ENCODE assay signal across 1 cellular context in the genomic region with DNA sequence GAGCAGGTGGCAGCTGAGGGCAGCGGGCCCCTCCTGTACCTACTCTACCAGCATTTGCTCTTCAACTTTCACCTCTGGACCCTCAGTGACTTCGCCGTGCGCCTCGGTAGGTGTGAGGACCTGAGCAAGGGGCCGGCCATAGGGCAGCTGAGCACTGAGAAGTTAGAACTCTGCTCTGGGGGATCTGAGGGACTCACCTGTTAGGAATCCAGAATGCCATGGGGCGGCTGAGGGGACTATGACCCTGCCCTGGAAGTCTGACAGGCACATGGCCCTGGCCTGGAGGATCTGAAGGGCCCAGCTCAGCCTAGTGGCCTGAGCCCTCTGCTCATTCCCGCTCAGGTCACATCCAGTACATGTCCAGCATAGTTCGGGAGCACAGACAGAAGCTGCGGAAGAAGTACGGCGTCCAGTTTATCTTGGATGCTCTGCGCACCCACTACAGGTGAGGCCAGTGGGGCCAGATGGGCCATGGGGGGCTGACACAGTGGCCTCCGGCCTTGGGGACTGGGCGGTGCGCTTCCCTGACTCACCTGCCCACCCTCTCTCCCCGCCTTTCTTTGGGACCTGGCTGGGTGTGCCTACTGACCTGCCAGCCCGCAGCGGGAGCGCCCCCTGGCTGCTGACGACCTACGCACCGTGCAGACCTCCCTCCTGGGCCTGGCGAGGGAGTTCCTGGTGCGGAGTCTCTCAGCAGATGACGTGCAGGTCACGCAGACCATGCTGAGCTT.
A peak's percentile ranks its signal among the peaks of the same experiment; 100 is the strongest.
TF ChIP-seq lines count a peak whose summit lies in the region.

No MANE protein-coding gene starts in this region.

TF ChIP-seq in HepG2, 621 proteins besides CTCF, POLR2A, EP300 and RAD21 (continues in another document):
- no peak for TF ChIP-seq GLI4 (CRISPR knock-in tag; IDR thresholded peaks at IDR 0.05; ENCODE audit: borderline replicate concordance)
- no peak for TF ChIP-seq ZNF746 (CRISPR knock-in tag; IDR thresholded peaks at IDR 0.05)
- no peak for TF ChIP-seq ZNF557 (CRISPR knock-in tag; IDR thresholded peaks at IDR 0.05)
- TF ChIP-seq ZNF121 (CRISPR knock-in tag; IDR thresholded peaks at IDR 0.05), result 0 out of 2 replicates have a peak, but pooled peaks have one; percentile 19
- TF ChIP-seq CC2D1A (CRISPR knock-in tag; IDR thresholded peaks at IDR 0.05), result no peak
- TF ChIP-seq, protein P1, sequence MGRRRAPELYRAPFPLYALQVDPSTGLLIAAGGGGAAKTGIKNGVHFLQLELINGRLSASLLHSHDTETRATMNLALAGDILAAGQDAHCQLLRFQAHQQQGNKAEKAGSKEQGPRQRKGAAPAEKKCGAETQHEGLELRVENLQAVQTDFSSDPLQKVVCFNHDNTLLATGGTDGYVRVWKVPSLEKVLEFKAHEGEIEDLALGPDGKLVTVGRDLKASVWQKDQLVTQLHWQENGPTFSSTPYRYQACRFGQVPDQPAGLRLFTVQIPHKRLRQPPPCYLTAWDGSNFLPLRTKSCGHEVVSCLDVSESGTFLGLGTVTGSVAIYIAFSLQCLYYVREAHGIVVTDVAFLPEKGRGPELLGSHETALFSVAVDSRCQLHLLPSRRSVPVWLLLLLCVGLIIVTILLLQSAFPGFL (CRISPR knock-in tag; IDR thresholded peaks at IDR 0.05), result no peak
- peak; percentile 35; the same call in 1 of the 2 replicates for TF ChIP-seq ZKSCAN8 (CRISPR knock-in tag; IDR thresholded peaks at IDR 0.05; ENCODE audit: borderline replicate concordance)
- no peak for TF ChIP-seq SNRNP70 (IDR thresholded peaks at IDR 0.05; ENCODE audit: low read depth, low read length)
- peak; percentile 67; the same call in 1 of the 2 replicates for TF ChIP-seq ZNF580 (CRISPR knock-in tag; IDR thresholded peaks at IDR 0.05; ENCODE audit: borderline replicate concordance, low read depth)
- no peak for TF ChIP-seq ZNF570 (CRISPR knock-in tag; IDR thresholded peaks at IDR 0.05; ENCODE audit: borderline replicate concordance)
- TF ChIP-seq, protein P2, sequence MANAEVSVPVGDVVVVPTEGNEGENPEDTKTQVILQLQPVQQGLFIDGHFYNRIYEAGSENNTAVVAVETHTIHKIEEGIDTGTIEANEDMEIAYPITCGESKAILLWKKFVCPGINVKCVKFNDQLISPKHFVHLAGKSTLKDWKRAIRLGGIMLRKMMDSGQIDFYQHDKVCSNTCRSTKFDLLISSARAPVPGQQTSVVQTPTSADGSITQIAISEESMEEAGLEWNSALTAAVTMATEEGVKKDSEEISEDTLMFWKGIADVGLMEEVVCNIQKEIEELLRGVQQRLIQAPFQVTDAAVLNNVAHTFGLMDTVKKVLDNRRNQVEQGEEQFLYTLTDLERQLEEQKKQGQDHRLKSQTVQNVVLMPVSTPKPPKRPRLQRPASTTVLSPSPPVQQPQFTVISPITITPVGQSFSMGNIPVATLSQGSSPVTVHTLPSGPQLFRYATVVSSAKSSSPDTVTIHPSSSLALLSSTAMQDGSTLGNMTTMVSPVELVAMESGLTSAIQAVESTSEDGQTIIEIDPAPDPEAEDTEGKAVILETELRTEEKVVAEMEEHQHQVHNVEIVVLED (CRISPR knock-in tag; IDR thresholded peaks at IDR 0.05; ENCODE audit: borderline replicate concordance), result 0 out of 2 replicates have a peak, but pooled peaks have one; percentile 23
- TF ChIP-seq HHEX (CRISPR knock-in tag; IDR thresholded peaks at IDR 0.05), result no peak
- peak; percentile 32; the same call in 1 of the 2 replicates for TF ChIP-seq ZNF12 (CRISPR knock-in tag; IDR thresholded peaks at IDR 0.05)
- no peak for TF ChIP-seq KLF11 (CRISPR knock-in tag; IDR thresholded peaks at IDR 0.05)
- TF ChIP-seq, protein P3, sequence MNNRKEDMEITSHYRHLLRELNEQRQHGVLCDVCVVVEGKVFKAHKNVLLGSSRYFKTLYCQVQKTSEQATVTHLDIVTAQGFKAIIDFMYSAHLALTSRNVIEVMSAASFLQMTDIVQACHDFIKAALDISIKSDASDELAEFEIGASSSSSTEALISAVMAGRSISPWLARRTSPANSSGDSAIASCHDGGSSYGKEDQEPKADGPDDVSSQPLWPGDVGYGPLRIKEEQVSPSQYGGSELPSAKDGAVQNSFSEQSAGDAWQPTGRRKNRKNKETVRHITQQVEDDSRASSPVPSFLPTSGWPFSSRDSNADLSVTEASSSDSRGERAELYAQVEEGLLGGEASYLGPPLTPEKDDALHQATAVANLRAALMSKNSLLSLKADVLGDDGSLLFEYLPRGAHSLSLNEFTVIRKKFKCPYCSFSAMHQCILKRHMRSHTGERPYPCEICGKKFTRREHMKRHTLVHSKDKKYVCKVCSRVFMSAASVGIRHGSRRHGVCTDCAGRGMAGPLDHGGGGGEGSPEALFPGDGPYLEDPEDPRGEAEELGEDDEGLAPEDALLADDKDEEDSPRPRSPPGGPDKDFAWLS (CRISPR knock-in tag; IDR thresholded peaks at IDR 0.05; ENCODE audit: borderline replicate concordance), result no peak
- TF ChIP-seq, protein P4, sequence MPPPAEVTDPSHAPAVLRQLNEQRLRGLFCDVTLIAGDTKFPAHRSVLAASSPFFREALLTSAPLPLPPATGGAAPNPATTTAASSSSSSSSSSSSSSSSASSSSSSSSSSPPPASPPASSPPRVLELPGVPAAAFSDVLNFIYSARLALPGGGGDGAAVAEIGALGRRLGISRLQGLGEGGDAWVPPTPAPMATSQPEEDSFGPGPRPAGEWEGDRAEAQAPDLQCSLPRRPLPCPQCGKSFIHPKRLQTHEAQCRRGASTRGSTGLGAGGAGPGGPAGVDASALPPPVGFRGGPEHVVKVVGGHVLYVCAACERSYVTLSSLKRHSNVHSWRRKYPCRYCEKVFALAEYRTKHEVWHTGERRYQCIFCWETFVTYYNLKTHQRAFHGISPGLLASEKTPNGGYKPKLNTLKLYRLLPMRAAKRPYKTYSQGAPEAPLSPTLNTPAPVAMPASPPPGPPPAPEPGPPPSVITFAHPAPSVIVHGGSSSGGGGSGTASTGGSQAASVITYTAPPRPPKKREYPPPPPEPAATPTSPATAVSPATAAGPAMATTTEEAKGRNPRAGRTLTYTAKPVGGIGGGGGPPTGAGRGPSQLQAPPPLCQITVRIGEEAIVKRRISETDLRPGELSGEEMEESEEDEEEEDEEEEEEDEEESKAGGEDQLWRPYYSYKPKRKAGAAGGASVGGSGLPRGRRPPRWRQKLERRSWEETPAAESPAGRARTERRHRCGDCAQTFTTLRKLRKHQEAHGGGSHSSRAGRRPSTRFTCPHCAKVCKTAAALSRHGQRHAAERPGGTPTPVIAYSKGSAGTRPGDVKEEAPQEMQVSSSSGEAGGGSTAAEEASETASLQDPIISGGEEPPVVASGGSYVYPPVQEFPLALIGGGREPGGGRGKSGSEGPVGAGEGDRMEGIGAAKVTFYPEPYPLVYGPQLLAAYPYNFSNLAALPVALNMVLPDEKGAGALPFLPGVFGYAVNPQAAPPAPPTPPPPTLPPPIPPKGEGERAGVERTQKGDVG (CRISPR knock-in tag; IDR thresholded peaks at IDR 0.05; ENCODE audit: borderline replicate concordance), result peak; percentile 84
- TF ChIP-seq ZNF354B (CRISPR knock-in tag; IDR thresholded peaks at IDR 0.05), result peak; percentile 22; the same call in 1 of the 2 replicates
- peak; percentile 33; the same call in 1 of the 2 replicates for TF ChIP-seq ZNF333 (CRISPR knock-in tag; IDR thresholded peaks at IDR 0.05; ENCODE audit: borderline replicate concordance)
- no peak for TF ChIP-seq MNT (IDR thresholded peaks at IDR 0.05)
- no peak for TF ChIP-seq ZNF713 (CRISPR knock-in tag; IDR thresholded peaks at IDR 0.05)
- TF ChIP-seq, protein P5, sequence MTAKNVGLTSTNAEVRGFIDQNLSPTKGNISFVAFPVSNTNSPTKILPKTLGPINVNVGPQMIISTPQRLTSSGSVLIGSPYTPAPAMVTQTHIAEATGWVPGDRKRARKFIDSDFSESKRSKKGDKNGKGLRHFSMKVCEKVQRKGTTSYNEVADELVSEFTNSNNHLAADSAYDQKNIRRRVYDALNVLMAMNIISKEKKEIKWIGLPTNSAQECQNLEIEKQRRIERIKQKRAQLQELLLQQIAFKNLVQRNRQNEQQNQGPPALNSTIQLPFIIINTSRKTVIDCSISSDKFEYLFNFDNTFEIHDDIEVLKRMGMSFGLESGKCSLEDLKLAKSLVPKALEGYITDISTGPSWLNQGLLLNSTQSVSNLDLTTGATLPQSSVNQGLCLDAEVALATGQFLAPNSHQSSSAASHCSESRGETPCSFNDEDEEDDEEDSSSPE (CRISPR knock-in tag; IDR thresholded peaks at IDR 0.05), result 0 out of 2 replicates have a peak, but pooled peaks have one; percentile 43
- 0 out of 2 replicates have a peak, but pooled peaks have one; percentile 57 for TF ChIP-seq ARHGAP35 (CRISPR knock-in tag; IDR thresholded peaks at IDR 0.05; ENCODE audit: borderline replicate concordance)
- no peak for TF ChIP-seq MYNN (CRISPR knock-in tag; IDR thresholded peaks at IDR 0.05; ENCODE audit: low read depth)
- no peak for TF ChIP-seq TOE1 (CRISPR knock-in tag; IDR thresholded peaks at IDR 0.05)
- no peak; the same call in 1 of the 2 replicates for TF ChIP-seq TBX2 (CRISPR knock-in tag; IDR thresholded peaks at IDR 0.05; ENCODE audit: borderline replicate concordance)
- TF ChIP-seq CCAR2 (optimal IDR thresholded peaks at IDR 0.05; ENCODE audit: low read depth, low read length), result no peak
- no peak for TF ChIP-seq ZBTB14 (CRISPR knock-in tag; IDR thresholded peaks at IDR 0.05)
- TF ChIP-seq, protein P6, sequence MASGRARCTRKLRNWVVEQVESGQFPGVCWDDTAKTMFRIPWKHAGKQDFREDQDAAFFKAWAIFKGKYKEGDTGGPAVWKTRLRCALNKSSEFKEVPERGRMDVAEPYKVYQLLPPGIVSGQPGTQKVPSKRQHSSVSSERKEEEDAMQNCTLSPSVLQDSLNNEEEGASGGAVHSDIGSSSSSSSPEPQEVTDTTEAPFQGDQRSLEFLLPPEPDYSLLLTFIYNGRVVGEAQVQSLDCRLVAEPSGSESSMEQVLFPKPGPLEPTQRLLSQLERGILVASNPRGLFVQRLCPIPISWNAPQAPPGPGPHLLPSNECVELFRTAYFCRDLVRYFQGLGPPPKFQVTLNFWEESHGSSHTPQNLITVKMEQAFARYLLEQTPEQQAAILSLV (CRISPR knock-in tag; IDR thresholded peaks at IDR 0.05; ENCODE audit: borderline replicate concordance), result 0 out of 2 replicates have a peak, but pooled peaks have one; percentile 53
- TF ChIP-seq ZNF292 (CRISPR knock-in tag; IDR thresholded peaks at IDR 0.05; ENCODE audit: borderline replicate concordance, low read depth), result no peak
- no peak for TF ChIP-seq HNRNPH1 (optimal IDR thresholded peaks at IDR 0.05; ENCODE audit: low read depth, low read length)
- TF ChIP-seq TCF7 (IDR thresholded peaks at IDR 0.05; ENCODE audit: low read depth), result no peak
- TF ChIP-seq, protein P7, sequence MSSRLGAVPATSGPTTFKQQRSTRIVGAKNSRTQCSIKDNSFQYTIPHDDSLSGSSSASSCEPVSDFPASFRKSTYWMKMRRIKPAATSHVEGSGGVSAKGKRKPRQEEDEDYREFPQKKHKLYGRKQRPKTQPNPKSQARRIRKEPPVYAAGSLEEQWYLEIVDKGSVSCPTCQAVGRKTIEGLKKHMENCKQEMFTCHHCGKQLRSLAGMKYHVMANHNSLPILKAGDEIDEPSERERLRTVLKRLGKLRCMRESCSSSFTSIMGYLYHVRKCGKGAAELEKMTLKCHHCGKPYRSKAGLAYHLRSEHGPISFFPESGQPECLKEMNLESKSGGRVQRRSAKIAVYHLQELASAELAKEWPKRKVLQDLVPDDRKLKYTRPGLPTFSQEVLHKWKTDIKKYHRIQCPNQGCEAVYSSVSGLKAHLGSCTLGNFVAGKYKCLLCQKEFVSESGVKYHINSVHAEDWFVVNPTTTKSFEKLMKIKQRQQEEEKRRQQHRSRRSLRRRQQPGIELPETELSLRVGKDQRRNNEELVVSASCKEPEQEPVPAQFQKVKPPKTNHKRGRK (CRISPR knock-in tag; IDR thresholded peaks at IDR 0.05), result no peak
- TF ChIP-seq MEIS2 (CRISPR knock-in tag; IDR thresholded peaks at IDR 0.05), result peak; percentile 53; the same call in 1 of the 2 replicates
- TF ChIP-seq, protein P8, sequence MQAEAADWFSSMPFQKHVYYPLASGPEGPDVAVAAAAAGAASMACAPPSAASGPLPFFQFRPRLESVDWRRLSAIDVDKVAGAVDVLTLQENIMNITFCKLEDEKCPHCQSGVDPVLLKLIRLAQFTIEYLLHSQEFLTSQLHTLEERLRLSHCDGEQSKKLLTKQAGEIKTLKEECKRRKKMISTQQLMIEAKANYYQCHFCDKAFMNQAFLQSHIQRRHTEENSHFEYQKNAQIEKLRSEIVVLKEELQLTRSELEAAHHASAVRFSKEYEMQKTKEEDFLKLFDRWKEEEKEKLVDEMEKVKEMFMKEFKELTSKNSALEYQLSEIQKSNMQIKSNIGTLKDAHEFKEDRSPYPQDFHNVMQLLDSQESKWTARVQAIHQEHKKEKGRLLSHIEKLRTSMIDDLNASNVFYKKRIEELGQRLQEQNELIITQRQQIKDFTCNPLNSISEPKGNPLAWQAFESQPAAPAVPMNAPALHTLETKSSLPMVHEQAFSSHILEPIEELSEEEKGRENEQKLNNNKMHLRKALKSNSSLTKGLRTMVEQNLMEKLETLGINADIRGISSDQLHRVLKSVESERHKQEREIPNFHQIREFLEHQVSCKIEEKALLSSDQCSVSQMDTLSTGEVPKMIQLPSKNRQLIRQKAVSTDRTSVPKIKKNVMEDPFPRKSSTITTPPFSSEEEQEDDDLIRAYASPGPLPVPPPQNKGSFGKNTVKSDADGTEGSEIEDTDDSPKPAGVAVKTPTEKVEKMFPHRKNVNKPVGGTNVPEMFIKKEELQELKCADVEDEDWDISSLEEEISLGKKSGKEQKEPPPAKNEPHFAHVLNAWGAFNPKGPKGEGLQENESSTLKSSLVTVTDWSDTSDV (CRISPR knock-in tag; IDR thresholded peaks at IDR 0.05), result no peak
- TF ChIP-seq GABPB1 (CRISPR knock-in tag; IDR thresholded peaks at IDR 0.05), result peak; percentile 29; the same call in 1 of the 2 replicates
- no peak for TF ChIP-seq ATF3 (CRISPR knock-in tag; IDR thresholded peaks at IDR 0.05)
